ENCODE assay signal across 1 cellular context in the genomic region with DNA sequence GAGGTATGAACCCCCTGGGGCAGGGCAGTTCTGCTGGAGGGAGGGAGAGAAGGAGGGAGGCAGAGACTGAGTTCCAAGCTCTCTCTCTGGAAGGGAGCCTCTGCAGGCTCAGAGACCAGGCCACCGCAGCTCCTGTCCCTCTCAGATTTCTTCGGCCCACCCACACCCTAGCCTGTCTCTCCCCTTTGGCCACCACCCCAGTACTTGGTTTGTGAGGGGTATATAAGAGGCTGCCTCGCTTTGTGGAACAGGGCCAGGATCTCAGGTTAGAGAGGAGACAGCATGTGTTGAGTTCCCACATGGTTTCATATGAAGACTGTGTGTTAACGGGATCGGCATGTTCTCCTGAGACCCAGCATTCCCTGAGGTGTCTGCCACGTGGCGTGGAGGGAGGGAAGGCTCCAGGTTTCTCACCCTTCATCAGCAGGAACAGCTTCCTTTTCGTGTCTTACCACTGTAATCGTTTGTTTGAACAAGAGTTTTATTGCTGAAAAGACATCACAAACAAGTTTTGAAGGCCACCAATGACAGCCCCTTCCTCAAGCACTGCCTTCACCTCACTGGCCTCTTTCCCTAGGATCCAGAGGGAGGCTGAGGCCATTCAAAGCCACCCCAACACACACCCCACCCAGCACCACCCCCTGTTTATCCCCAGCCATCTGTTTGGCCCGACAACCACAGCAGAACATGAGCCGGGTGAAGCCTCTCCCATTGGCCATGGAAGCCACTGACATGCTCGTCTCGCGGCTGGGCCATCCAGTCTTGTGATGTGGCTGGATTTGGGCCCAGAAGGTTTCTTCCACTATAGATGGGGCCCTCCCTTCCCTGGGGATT.
TF ChIP-seq lines count a peak whose summit lies in the region.

No MANE protein-coding gene starts in this region.

TF ChIP-seq in HEK293, 187 proteins besides CTCF, POLR2A, EP300 and RAD21 (continued from another document and continues in another):
- no peak for TF ChIP-seq ATF2 (tag by site-specific recombination; IDR thresholded peaks at IDR 0.05; ENCODE audit: low read depth)
- TF ChIP-seq ZNF707 (tag by site-specific recombination; IDR thresholded peaks at IDR 0.05) = no peak
- TF ChIP-seq ZNF423 (tag by site-specific recombination; IDR thresholded peaks at IDR 0.05) = no peak
- TF ChIP-seq KLF8 (tag by site-specific recombination; IDR thresholded peaks at IDR 0.05) = peak; percentile 55; the same call in 1 of the 2 replicates
- no peak for TF ChIP-seq KLF10 (tag by site-specific recombination; IDR thresholded peaks at IDR 0.05)
- TF ChIP-seq HIC1 (tag by site-specific recombination; IDR thresholded peaks at IDR 0.05) = no peak
- no peak for TF ChIP-seq ZNF549 (tag by site-specific recombination; IDR thresholded peaks at IDR 0.05)
- no peak for TF ChIP-seq ZNF777 (tag by site-specific recombination; IDR thresholded peaks at IDR 0.05; ENCODE audit: borderline replicate concordance)
- TF ChIP-seq ZNF132 (tag by site-specific recombination; IDR thresholded peaks at IDR 0.05; ENCODE audit: borderline replicate concordance) = no peak
- peak; percentile 57 for TF ChIP-seq SP7 (tag by site-specific recombination; IDR thresholded peaks at IDR 0.05)
- TF ChIP-seq, protein P1, sequence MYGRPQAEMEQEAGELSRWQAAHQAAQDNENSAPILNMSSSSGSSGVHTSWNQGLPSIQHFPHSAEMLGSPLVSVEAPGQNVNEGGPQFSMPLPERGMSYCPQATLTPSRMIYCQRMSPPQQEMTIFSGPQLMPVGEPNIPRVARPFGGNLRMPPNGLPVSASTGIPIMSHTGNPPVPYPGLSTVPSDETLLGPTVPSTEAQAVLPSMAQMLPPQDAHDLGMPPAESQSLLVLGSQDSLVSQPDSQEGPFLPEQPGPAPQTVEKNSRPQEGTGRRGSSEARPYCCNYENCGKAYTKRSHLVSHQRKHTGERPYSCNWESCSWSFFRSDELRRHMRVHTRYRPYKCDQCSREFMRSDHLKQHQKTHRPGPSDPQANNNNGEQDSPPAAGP (tag by site-specific recombination; IDR thresholded peaks at IDR 0.05) = peak; percentile 89
- TF ChIP-seq ZNF629 (tag by site-specific recombination; IDR thresholded peaks at IDR 0.05) = peak; percentile 21
- TF ChIP-seq ZNF843 (tag by site-specific recombination; IDR thresholded peaks at IDR 0.05) = 0 out of 2 replicates have a peak, but pooled peaks have one; percentile 33
- peak; percentile 38; the same call in 1 of the 2 replicates for TF ChIP-seq ZNF24 (tag by site-specific recombination; IDR thresholded peaks at IDR 0.05)
- peak; percentile 74 for TF ChIP-seq ZNF398 (tag by site-specific recombination; IDR thresholded peaks at IDR 0.05)
- TF ChIP-seq, protein P2, sequence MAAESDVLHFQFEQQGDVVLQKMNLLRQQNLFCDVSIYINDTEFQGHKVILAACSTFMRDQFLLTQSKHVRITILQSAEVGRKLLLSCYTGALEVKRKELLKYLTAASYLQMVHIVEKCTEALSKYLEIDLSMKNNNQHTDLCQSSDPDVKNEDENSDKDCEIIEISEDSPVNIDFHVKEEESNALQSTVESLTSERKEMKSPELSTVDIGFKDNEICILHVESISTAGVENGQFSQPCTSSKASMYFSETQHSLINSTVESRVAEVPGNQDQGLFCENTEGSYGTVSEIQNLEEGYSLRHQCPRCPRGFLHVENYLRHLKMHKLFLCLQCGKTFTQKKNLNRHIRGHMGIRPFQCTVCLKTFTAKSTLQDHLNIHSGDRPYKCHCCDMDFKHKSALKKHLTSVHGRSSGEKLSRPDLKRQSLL (tag by site-specific recombination; IDR thresholded peaks at IDR 0.05) = peak; percentile 32; the same call in 1 of the 2 replicates
- no peak for TF ChIP-seq ZBTB17 (tag by site-specific recombination; IDR thresholded peaks at IDR 0.05)
- no peak for TF ChIP-seq ZNF555 (tag by site-specific recombination; conservative IDR thresholded peaks at IDR 0.05)
- TF ChIP-seq ZNF76 (tag by site-specific recombination; IDR thresholded peaks at IDR 0.05; ENCODE audit: borderline replicate concordance, low read depth) = peak; percentile 46; the same call in 1 of the 2 replicates
- TF ChIP-seq ZNF354C (tag by site-specific recombination; IDR thresholded peaks at IDR 0.05; ENCODE audit: borderline replicate concordance, low read depth) = no peak
- TF ChIP-seq ZFP3 (tag by site-specific recombination; IDR thresholded peaks at IDR 0.05; ENCODE audit: low read depth) = no peak
- TF ChIP-seq MEIS1 (CRISPR knock-in tag; IDR thresholded peaks at IDR 0.05; ENCODE audit: borderline replicate concordance) = no peak
- peak; percentile 65 for TF ChIP-seq PRDM6 (tag by site-specific recombination; IDR thresholded peaks at IDR 0.05)
- TF ChIP-seq ZBTB21 (tag by site-specific recombination; IDR thresholded peaks at IDR 0.05) = peak; percentile 67
- no peak for TF ChIP-seq REPIN1 (tag by site-specific recombination; IDR thresholded peaks at IDR 0.05; ENCODE audit: low read depth)
- TF ChIP-seq ZBTB8A (tag by site-specific recombination; IDR thresholded peaks at IDR 0.05) = peak; percentile 15; the same call in 1 of the 2 replicates
- TF ChIP-seq, protein P3, sequence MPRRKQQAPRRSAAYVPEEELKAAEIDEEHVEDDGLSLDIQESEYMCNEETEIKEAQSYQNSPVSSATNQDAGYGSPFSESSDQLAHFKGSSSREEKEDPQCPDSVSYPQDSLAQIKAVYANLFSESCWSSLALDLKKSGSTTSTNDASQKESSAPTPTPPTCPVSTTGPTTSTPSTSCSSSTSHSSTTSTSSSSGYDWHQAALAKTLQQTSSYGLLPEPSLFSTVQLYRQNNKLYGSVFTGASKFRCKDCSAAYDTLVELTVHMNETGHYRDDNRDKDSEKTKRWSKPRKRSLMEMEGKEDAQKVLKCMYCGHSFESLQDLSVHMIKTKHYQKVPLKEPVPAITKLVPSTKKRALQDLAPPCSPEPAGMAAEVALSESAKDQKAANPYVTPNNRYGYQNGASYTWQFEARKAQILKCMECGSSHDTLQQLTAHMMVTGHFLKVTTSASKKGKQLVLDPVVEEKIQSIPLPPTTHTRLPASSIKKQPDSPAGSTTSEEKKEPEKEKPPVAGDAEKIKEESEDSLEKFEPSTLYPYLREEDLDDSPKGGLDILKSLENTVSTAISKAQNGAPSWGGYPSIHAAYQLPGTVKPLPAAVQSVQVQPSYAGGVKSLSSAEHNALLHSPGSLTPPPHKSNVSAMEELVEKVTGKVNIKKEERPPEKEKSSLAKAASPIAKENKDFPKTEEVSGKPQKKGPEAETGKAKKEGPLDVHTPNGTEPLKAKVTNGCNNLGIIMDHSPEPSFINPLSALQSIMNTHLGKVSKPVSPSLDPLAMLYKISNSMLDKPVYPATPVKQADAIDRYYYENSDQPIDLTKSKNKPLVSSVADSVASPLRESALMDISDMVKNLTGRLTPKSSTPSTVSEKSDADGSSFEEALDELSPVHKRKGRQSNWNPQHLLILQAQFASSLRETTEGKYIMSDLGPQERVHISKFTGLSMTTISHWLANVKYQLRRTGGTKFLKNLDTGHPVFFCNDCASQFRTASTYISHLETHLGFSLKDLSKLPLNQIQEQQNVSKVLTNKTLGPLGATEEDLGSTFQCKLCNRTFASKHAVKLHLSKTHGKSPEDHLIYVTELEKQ (tag by site-specific recombination; IDR thresholded peaks at IDR 0.05; ENCODE audit: borderline replicate concordance) = no peak
- no peak for TF ChIP-seq ZBTB11 (tag by site-specific recombination; conservative IDR thresholded peaks at IDR 0.05; ENCODE audit: low read depth)
- no peak for TF ChIP-seq MZF1 (tag by site-specific recombination; IDR thresholded peaks at IDR 0.05; ENCODE audit: borderline replicate concordance)
- peak; percentile 67; the same call in 1 of the 2 replicates for TF ChIP-seq GLIS1 (tag by site-specific recombination; IDR thresholded peaks at IDR 0.05)
- 0 out of 2 replicates have a peak, but pooled peaks have one; percentile 19 for TF ChIP-seq ZNF366 (tag by site-specific recombination; conservative IDR thresholded peaks at IDR 0.05)
- no peak for TF ChIP-seq SCRT2 (tag by site-specific recombination; IDR thresholded peaks at IDR 0.05)
- TF ChIP-seq IKZF3 (tag by site-specific recombination; IDR thresholded peaks at IDR 0.05) = peak; percentile 58; the same call in 1 of the 2 replicates
- TF ChIP-seq ZNF2 (tag by site-specific recombination; IDR thresholded peaks at IDR 0.05) = no peak
- TF ChIP-seq BCL11A (tag by site-specific recombination; IDR thresholded peaks at IDR 0.05; ENCODE audit: low read depth) = no peak
- TF ChIP-seq FEZF1 (tag by site-specific recombination; IDR thresholded peaks at IDR 0.05) = peak; percentile 88
- TF ChIP-seq ZEB2 (tag by site-specific recombination; IDR thresholded peaks at IDR 0.05) = peak; percentile 29; the same call in 1 of the 2 replicates
- no peak for TF ChIP-seq ZNF776 (tag by site-specific recombination; IDR thresholded peaks at IDR 0.05; ENCODE audit: borderline replicate concordance)
- 0 out of 2 replicates have a peak, but pooled peaks have one; percentile 34 for TF ChIP-seq GLIS2 (tag by site-specific recombination; IDR thresholded peaks at IDR 0.05)
